Comparison of ENCODE assay signal across 8 cellular contexts in genomic region chrX:54182864-54183613, GRCh38. TPM values are rescaled to one million over a fixed set of nuclear protein-coding genes. Genes with fewer than 3 reads are reported as not detected.
DNase-seq lines count a peak whose midpoint lies in the region; ATAC-seq and TF ChIP-seq lines count a peak whose summit lies in the region.

A gene with protein sequence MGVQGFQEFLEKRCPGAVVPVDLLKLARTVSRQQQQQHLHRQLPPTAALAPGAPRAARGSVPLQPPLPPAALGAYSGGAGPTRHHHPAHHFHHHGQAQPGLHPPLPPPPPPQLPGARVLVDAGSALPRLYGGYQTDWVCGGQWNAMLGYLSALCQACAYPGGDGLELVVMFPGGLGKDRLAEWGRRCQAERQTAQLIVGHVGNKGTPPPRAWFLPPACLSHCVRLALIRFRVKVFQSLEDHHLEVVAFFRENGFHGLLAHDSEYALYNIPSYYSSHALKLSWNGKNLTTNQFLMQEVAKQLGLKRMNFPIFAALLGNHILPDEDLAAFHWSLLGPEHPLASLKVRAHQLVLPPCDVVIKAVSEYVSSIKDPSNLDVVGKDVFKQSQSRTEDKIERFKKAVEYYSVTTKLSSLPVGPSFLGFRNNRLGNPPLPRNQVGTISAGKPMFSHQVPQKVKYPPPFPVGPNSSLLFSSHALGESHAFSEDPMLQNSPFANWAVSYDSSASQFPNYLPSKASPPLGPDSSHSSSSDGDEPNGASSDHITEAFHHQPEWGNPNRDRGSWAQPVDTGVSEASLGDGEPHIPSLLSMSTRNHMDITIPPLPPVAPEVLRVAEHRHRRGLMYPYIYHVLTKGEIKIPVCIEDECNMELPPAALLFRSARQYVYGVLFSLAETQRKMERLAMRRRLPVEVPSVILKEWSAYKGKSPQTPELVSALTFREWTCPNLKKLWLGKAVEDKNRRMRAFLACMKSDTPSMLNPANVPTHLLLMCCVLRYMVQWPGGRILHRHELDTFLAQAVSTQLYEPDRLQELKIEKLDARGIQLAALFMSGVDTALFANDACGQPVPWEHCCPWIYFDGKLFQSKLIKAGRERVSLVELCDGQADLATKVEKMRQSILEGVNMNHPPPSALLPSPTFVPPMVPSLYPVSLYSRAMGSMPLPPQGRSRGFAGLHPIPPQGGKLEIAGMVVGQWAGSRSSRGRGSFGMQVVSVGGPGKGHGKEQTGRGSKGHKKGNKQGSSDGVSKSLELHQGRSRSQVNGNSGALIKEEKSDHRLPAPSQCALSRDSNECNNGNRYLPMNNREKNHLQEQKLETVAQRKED (minus strand): TSS chrX:54183254. CDS start chrX:54183198, 56 bp downstream.

- H3K9ac ChIP-seq in IMR-90 (ENCODE audit: low read depth, low read length): peak within 1 kb of the TSS; percentile 88

- H4K20me1 ChIP-seq in IMR-90 (ENCODE audit: insufficient read depth, low read length): no peaks in the 10 kb centered on the region; the same call in 1 of the 2 replicates
- no peaks in the 10 kb centered on the region for H4K20me1 ChIP-seq in PC-9 (ENCODE audit: insufficient read depth)

- 37% methylated on average over 21 of the region's 70 CpGs; no CpG with 5 or more reads in 1 of the 2 experiments for WGBS in IMR-90 (ENCODE audit: extremely low coverage in 2 of 2, insufficient read length in 1 of 2), 2 experiments

- peak within 1 kb of the TSS; percentile 94 for H3K18ac ChIP-seq in IMR-90 (ENCODE audit: low read depth, low read length)

- peak; percentile 35 for ATAC-seq in GM21423 (IDR thresholded peaks at IDR 0.05; ENCODE audit: unreplicated experiment)
- peak; percentile 68 for ATAC-seq in IMR-90 (ENCODE audit: low read depth)
- peak; percentile 68 for ATAC-seq in activated T-cell treated with anti-CD3 and anti-CD28 coated beads, Interleukin-2, amount 50 U/mL, for 4 hours
- peak; percentile 72 for ATAC-seq in esophagus mucosa

- BruUV-seq in IMR-90 (replicated peaks; lab: Mats Ljungman, UMichigan): no TSS peak
- BruUV-seq in PC-9 (replicated peaks; lab: Mats Ljungman, UMichigan): no TSS peak

- DNase-seq in COR-L47 (lab: John Stamatoyannopoulos, UW): peak; percentile 51
- peak; percentile 64 for DNase-seq in IMR-90
- DNase-seq in PC-9: peak; percentile 53 to 72
- DNase-seq in activated T-cell treated with anti-CD3 and anti-CD28 coated beads, Interleukin-2, amount 50 U/mL, for 4 hours: peak; percentile 65
- peak; percentile 18 to 30 for DNase-seq in stimulated activated CD8-positive, alpha-beta memory T cell treated with anti-CD3 and anti-CD28 coated beads, Interleukin-7, amount 100 ng/mL, for 1 hour (ENCODE audit: low read depth in 2 of 2)

- no peak within 1 kb of the TSS; the same call in 1 of the 2 replicates for H2BK20ac ChIP-seq in IMR-90 (ENCODE audit: low read depth, low read length)

- peaks cover 6% of the 10 kb centered on the region for H3K36me3 Mint-ChIP-seq in activated T-cell treated with anti-CD3 and anti-CD28 coated beads, Interleukin-2, amount 50 U/mL, for 4 hours (ENCODE audit: insufficient read depth)

- H3K27ac ChIP-seq in IMR-90 (ENCODE audit: insufficient read depth, low read length) (peak within 1 kb of the TSS; percentile 98), PC-9 (peak within 1 kb of the TSS; percentile 73), muscle layer of duodenum (ENCODE audit: low read length) (peak within 1 kb of the TSS; percentile 75)

- peaks cover 13% of the 10 kb centered on the region for H3F3A ChIP-seq in PC-9 (ENCODE audit: insufficient read depth, low read depth)

- intact Hi-C loops in IMR-90 (cut with micrococcal nuclease): loop anchor here (2.0 to 10.0 kb wide), 3 partner anchors 48 to 498 kb away; partner anchors contain the start of genes HUWE1 and PHF8
- intact Hi-C loops in PC-9 (cut with micrococcal nuclease; ENCODE audit: unreplicated experiment): loop anchor here (1.0 to 10.0 kb wide), 5 partner anchors 139 to 824 kb away; partner anchors contain the start of genes PHF8 and TSR2

- peak within 1 kb of the TSS; percentile 77 to 94 for H4K8ac ChIP-seq in IMR-90 (ENCODE audit: low read depth in 2 of 2, low read length in 2 of 2)

- peak within 1 kb of the TSS; percentile 93 for H3K4me3 ChIP-seq in IMR-90 (ENCODE audit: insufficient read depth, low read depth, low read length)
- H3K4me3 ChIP-seq in PC-9: peak within 1 kb of the TSS; percentile 78
- peak within 1 kb of the TSS; percentile 77 to 84 for H3K4me3 ChIP-seq in muscle layer of duodenum (ENCODE audit: low read depth in 1 of 2, low read length in 2 of 2)

- POLR2A ChIA-PET in IMR-90 (lab: Charles Lee; ENCODE audit: unreplicated experiment): interaction anchor here (0.6 to 0.9 kb wide), 3 partner anchors 43 to 499 kb away, joined by 3 read pairs; no protein-coding TSS in a partner anchor
- POLR2A ChIA-PET in PC-9 (lab: Charles Lee; ENCODE audit: unreplicated experiment): interaction anchor here (0.5 to 1.0 kb wide), 5 partner anchors 34 to 626 kb away, joined by 3 to 6 read pairs (median 4); no protein-coding TSS in a partner anchor

- no peaks in the 10 kb centered on the region for H3K27me3 ChIP-seq in IMR-90 (ENCODE audit: control insufficient read depth, insufficient read depth, low read length)
- no peaks in the 10 kb centered on the region for H3K27me3 ChIP-seq in PC-9 (ENCODE audit: insufficient read depth, low read depth)
- H3K27me3 ChIP-seq in muscle layer of duodenum (ENCODE audit: low read depth, low read length): no peaks in the 10 kb centered on the region

- peak within 1 kb of the TSS; percentile 94; the same call in 1 of the 2 replicates for H3K23ac ChIP-seq in IMR-90 (ENCODE audit: low read depth, low read length)

- peaks cover 2% of the 10 kb centered on the region; the same call in 1 of the 2 replicates for H3K9me1 ChIP-seq in IMR-90 (ENCODE audit: insufficient read depth, low read length)

- H3K79me2 ChIP-seq in PC-9 (ENCODE audit: low read depth): peaks cover 50% of the 10 kb centered on the region

- peak within 1 kb of the TSS; percentile 92 for H3K14ac ChIP-seq in IMR-90 (replicated peaks; ENCODE audit: low read depth, low read length)

- H2BK120ac ChIP-seq in IMR-90 (ENCODE audit: low read depth, low read length): peak within 1 kb of the TSS; percentile 91

- in situ Hi-C loops in IMR-90 (cut with MboI; ENCODE audit: low sequenced_read_pairs): no loop called here

- H3K79me1 ChIP-seq in IMR-90 (ENCODE audit: low read depth in 1 of 2, low read length in 2 of 2): peaks cover 0 to 17% of the 10 kb centered on the region in 2 experiments; a peak in 2 of 4 replicates

- H3K4me2 ChIP-seq in IMR-90 (ENCODE audit: low read depth, low read length) (peak within 1 kb of the TSS; percentile 99), PC-9 (peak within 1 kb of the TSS; percentile 98)

- peak within 1 kb of the TSS; percentile 92 for H2BK5ac ChIP-seq in IMR-90 (ENCODE audit: low read depth, low read length, poor library complexity, severe bottlenecking)

- H3K56ac ChIP-seq in IMR-90 (ENCODE audit: extremely low read depth, insufficient read depth, low read length): peak within 1 kb of the TSS; percentile 86

- dilution Hi-C loops in IMR-90 (cut with HindIII; ENCODE audit: low sequenced_read_pairs, unreplicated experiment): no loop called here

- no peaks in the 10 kb centered on the region for H3K4me1 ChIP-seq in IMR-90 (ENCODE audit: control insufficient read depth, insufficient read depth, low read length)
- H3K4me1 ChIP-seq in PC-9 (replicated peaks; ENCODE audit: insufficient read depth): peaks cover 40% of the 10 kb centered on the region
- H3K4me1 ChIP-seq in muscle layer of duodenum (ENCODE audit: control insufficient read depth in 1 of 2, insufficient read depth in 2 of 2, low read length in 2 of 2): peaks cover 0 to 29% of the 10 kb centered on the region in 2 donors

- CTCF ChIA-PET in IMR-90 (lab: Yijun Ruan, JAX) (interaction anchor here (0.6 kb wide), 1 partner anchor 34 kb away, joined by 3 read pairs; no protein-coding TSS in a partner anchor), PC-9 (lab: Charles Lee) (interaction anchor here (0.6 kb wide), 2 partner anchors 140 to 456 kb away, joined by 3 to 5 read pairs; no protein-coding TSS in a partner anchor)

- no peak within 1 kb of the TSS; the same call in 2 of the 3 replicates for H2BK15ac ChIP-seq in IMR-90 (ENCODE audit: low read depth, low read length)

- TF ChIP-seq CTCF in IMR-90 (conservative IDR thresholded peaks at IDR 0.05; ENCODE audit: low read depth, low read length) (no peak), PC-9 (conservative IDR thresholded peaks at IDR 0.05) (no peak)

- no peaks in the 10 kb centered on the region for H3K27me3 Mint-ChIP-seq in activated T-cell treated with anti-CD3 and anti-CD28 coated beads, Interleukin-2, amount 50 U/mL, for 4 hours (ENCODE audit: low read depth)

- peak within 1 kb of the TSS; percentile 96 for H2AK9ac ChIP-seq in IMR-90 (replicated peaks; ENCODE audit: low read depth, low read length, poor library complexity)

- no peaks in the 10 kb centered on the region for H3K9me2 ChIP-seq in PC-9 (ENCODE audit: insufficient read depth)

- peak within 1 kb of the TSS; percentile 83 for H3K4me3 Mint-ChIP-seq in activated T-cell treated with anti-CD3 and anti-CD28 coated beads, Interleukin-2, amount 50 U/mL, for 4 hours

- no peak for TF ChIP-seq RAD21 in IMR-90 (IDR thresholded peaks at IDR 0.05; ENCODE audit: low read length)

- peak within 1 kb of the TSS; percentile 88 for H4K91ac ChIP-seq in IMR-90 (ENCODE audit: insufficient read depth, low read depth, low read length)

- no peaks in the 10 kb centered on the region for H3K9me3 Mint-ChIP-seq in activated T-cell treated with anti-CD3 and anti-CD28 coated beads, Interleukin-2, amount 50 U/mL, for 4 hours

- peak within 1 kb of the TSS; percentile 96 for H4K5ac ChIP-seq in IMR-90 (ENCODE audit: low read depth, low read length)

- H2AFZ ChIP-seq in IMR-90 (replicated peaks; ENCODE audit: low read length, poor library complexity) (peak within 1 kb of the TSS; percentile 92), PC-9 (peak within 1 kb of the TSS; percentile 93)

- TF ChIP-seq POLR2A in IMR-90 (IDR thresholded peaks at IDR 0.05; ENCODE audit: low read depth, low read length): peak; percentile 64; the same call in 1 of the 2 replicates

- H3K9me3 ChIP-seq in IMR-90 (ENCODE audit: control insufficient read depth, insufficient read depth, low read length) (no peaks in the 10 kb centered on the region), PC-9 (ENCODE audit: insufficient read depth, low read depth) (no peaks in the 10 kb centered on the region), muscle layer of duodenum (ENCODE audit: control insufficient read depth in 1 of 2, low read length in 2 of 2) (no peaks in the 10 kb centered on the region)

- H2AK5ac ChIP-seq in IMR-90 (ENCODE audit: low read depth, low read length): peak within 1 kb of the TSS; percentile 80

- H3K36me3 ChIP-seq in IMR-90 (ENCODE audit: control insufficient read depth, insufficient read depth, low read length) (no peaks in the 10 kb centered on the region), PC-9 (ENCODE audit: low read depth) (0 out of 2 replicates have a peak, but pooled peaks cover 3% of the 10 kb centered on the region), muscle layer of duodenum (ENCODE audit: control insufficient read depth in 1 of 2, insufficient read depth in 2 of 2, low read length in 2 of 2) (no peaks in the 10 kb centered on the region)

- H3K4ac ChIP-seq in IMR-90 (ENCODE audit: low read depth, low read length): peak within 1 kb of the TSS; percentile 95

- peaks cover 41% of the 10 kb centered on the region for H3K4me1 Mint-ChIP-seq in activated T-cell treated with anti-CD3 and anti-CD28 coated beads, Interleukin-2, amount 50 U/mL, for 4 hours (ENCODE audit: low read depth)

RNA-seq across cellular contexts. Expression of the gene that starts here (rescaled TPM):
- 3.6 TPM in 2 replicates for total RNA-seq in IMR-90 (2012; rRNA removed)
- polyA plus RNA-seq in IMR-90 (2012; rRNA removed): 3.4 and 3.5 TPM in 2 replicates
- 2.8 and 3.1 TPM in 2 replicates for polyA plus RNA-seq in IMR-90 (2012; cell fraction: cytosol; rRNA removed)
- polyA plus RNA-seq in IMR-90 (2012; cell fraction: nucleus; rRNA removed; ENCODE audit: low replicate concordance): 5.4 and 10.8 TPM in 2 replicates
- total RNA-seq in PC-9 (2021): 21.6 and 22.0 TPM in 2 replicates
- 10 to 100 TPM in 2 of 3 donors, 1 to 10 TPM in 1; 9.8 to 11.1 (median 10.6) TPM for total RNA-seq in activated T-cell treated with anti-CD3 and anti-CD28 coated beads, Interleukin-2, amount 50 U/mL, for 4 hours
- 8.2 TPM for total RNA-seq in esophagus mucosa

Comparison
In these comparisons a context has a peak if more than half of its experiments do, and no peak if none do; other contexts are left out.
1. Peak in every context shown above with its lines: DNase-seq, ATAC-seq, H3K4me3 ChIP-seq and H3K27ac ChIP-seq.